In genomic region chr20:2518096-2518495, GRCh38 we compare ENCODE assay signal across 28 cellular contexts. TPM values are rescaled to one million over a fixed set of nuclear protein-coding genes. Genes with fewer than 3 reads are reported as not detected.
"Had no signal": no experiment of that assay in that cellular context is flagged by ENCODE, and none has a peak within 500 bp of the region (broad histone marks: within the 10 kb centered on the region; RNA-seq: fewer than 3 reads in every experiment).

No MANE protein-coding gene starts in this region.

- ATAC-seq: stimulated activated effector memory CD8-positive, alpha-beta T cell treated with anti-CD3 and anti-CD28 coated beads, Interleukin-12 subunit alpha, Interleukin-12 subunit beta, amount 100 ng/mL, for 72 hours; stimulated activated memory B cell treated with anti-CD40 and anti-IgM and Interleukin-4, amounts not matched to agents 10 μg/mL and 1 μg/mL and 100 μg/mL, for 72 hours; stimulated activated naive B cell treated with anti-CD40 and anti-IgM and Interleukin-4, amounts not matched to agents 10 μg/mL and 1 μg/mL and 100 μg/mL, for 72 hours; stimulated activated naive CD8-positive, alpha-beta T cell treated with anti-CD3 and anti-CD28 coated beads, Interleukin-15, amount 100 ng/mL, for 72 hours; stimulated activated naive CD8-positive, alpha-beta T cell treated with anti-CD3 and anti-CD28 coated beads, Interleukin-15, Interleukin-2, amounts not matched to agents 100 U/mL and 50 U/mL, for 24 hours had no signal

- H3K4me3 ChIP-seq: stomach, suprapubic skin, testis, thoracic aorta, thyroid gland, tibial artery, tibial nerve, transverse colon, upper lobe of left lung, upper lobe of right lung, uterus, vagina had no signal

- H3K27ac ChIP-seq: stomach, suprapubic skin, testis, thoracic aorta, thyroid gland, tibial artery, tibial nerve, transverse colon, upper lobe of left lung, upper lobe of right lung, uterus, vagina had no signal

- H3K36me3 ChIP-seq: stomach, suprapubic skin, thoracic aorta, thyroid gland, tibial artery, tibial nerve, transverse colon, upper lobe of left lung, upper lobe of right lung, uterus, vagina had no signal

- H3K9me3 ChIP-seq: stomach, suprapubic skin, testis, thoracic aorta, thyroid gland, tibial artery, tibial nerve, transverse colon, upper lobe of left lung, upper lobe of right lung, uterus, vagina had no signal

- H3K27me3 ChIP-seq: suprapubic skin, testis, thyroid gland, tibial artery, tibial nerve, upper lobe of left lung, upper lobe of right lung, uterus, vagina had no signal

- H3K4me1 ChIP-seq: suprapubic skin, testis, transverse colon, upper lobe of right lung, uterus, vagina had no signal

- FAIRE-seq: urothelium cell line had no signal

- DNase-seq: stimulated activated CD4-positive, alpha-beta T cell treated with anti-CD3 and anti-CD28 coated beads, Interleukin-2, amount 100 ng/mL, for 48 hours; stimulated activated CD4-positive, alpha-beta T cell treated with anti-CD3 and anti-CD28 coated beads, Interleukin-4, amount 100 ng/mL, for 1 hour; stimulated activated CD4-positive, alpha-beta T cell treated with anti-CD3 and anti-CD28 coated beads, Interleukin-4, amount 100 ng/mL, for 24 hours; stimulated activated CD4-positive, alpha-beta T cell treated with anti-CD3 and anti-CD28 coated beads, Interleukin-4, amount 100 ng/mL, for 4 hours; stimulated activated CD8-positive, alpha-beta memory T cell treated with anti-CD3 and anti-CD28 coated beads, Interleukin-4, amount 100 ng/mL, for 48 hours; stimulated activated naive B cell treated with anti-CD40 and anti-IgM and Interleukin-4, amounts not matched to agents 10 μg/mL and 1 μg/mL and 100 μg/mL, for 72 hours; stimulated activated naive CD4-positive, alpha-beta T cell; stimulated activated naive CD4-positive, alpha-beta T cell treated with Interleukin-2 at 50 U/mL for 16 hours; stimulated activated naive CD8-positive, alpha-beta T cell treated with anti-CD3 and anti-CD28 coated beads, Interleukin-15, amount 100 ng/mL, for 72 hours; stimulated activated naive CD8-positive, alpha-beta T cell treated with anti-CD3 and anti-CD28 coated beads, Interleukin-15, Interleukin-2, amounts not matched to agents 100 U/mL and 50 U/mL, for 24 hours; stomach; substantia nigra; testis; tibial artery; transverse colon; trophoblast cell; upper lobe of left lung; upper lobe of right lung; uterus had no signal

RNA-seq across cellular contexts. Expression of gene TMC2, which starts 18.3 kb away (rescaled TPM):
- total RNA-seq: stomach, suprapubic skin, thoracic aorta, transverse colon, ureter, uterus, vagina had no signal
